In the genomic region with DNA sequence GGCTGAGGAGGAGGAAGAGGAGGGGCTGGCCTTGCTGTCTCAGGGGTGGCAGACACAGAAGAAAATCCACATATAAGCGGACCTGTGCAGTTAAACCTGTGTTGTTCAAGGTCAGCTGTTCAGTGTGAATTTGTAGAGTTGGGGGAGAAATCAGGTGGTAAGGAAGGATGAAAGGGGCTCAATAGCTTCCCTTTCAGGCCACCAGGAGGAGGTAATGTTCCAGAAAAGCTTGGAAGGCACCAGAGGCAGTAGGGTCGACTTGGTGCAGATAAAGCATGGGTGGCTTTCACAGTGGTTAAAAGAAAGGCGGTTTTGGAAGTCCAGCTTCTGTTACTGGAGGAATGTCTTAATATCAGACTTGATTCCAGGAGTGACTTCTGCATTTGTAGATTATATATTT, we compare ENCODE assay signal across 8 cellular contexts.
DNase-seq lines count a peak whose midpoint lies in the region; ATAC-seq and TF ChIP-seq lines count a peak whose summit lies in the region.

No MANE protein-coding gene starts in this region.

- H3K27ac ChIP-seq in HL-60 (replicated peaks) (no peak overlapping the region), caudate nucleus (ENCODE audit: low read depth, low read length) (no peak overlapping the region), substantia nigra (ENCODE audit: low read depth, low read length, poor library complexity, severe bottlenecking) (no peak overlapping the region)

- H3K27me3 ChIP-seq in HL-60 (ENCODE audit: insufficient read depth, poor library complexity, severe bottlenecking): no peaks in the 10 kb centered on the region

- DNase-seq in GM03348 (ENCODE audit: low spot score) (peak; percentile 69), HL-60 (ENCODE audit: low read depth in 1 of 2, low spot score in 1 of 2) (peak in 1 of 2 experiments; percentile 5), RPMI8226 (peak; percentile 12), kidney tubule cell (ENCODE audit: low spot score) (peak; percentile 40), pons (ENCODE audit: low spot score) (no peak), caudate nucleus (lab: John Stamatoyannopoulos, UW) (no peak), substantia nigra (lab: John Stamatoyannopoulos, UW) (no peak)

- TF ChIP-seq CTCF in HL-60 (IDR thresholded peaks at IDR 0.05; ENCODE audit: insufficient read depth, low read length): peak; percentile 39

- no peak for ATAC-seq in HG03135 (IDR thresholded peaks at IDR 0.05; ENCODE audit: unreplicated experiment)

- no peak overlapping the region for H3K4me3 ChIP-seq in HL-60 (replicated peaks; ENCODE audit: insufficient read depth, low read length)

Comparison
In these comparisons a context has a peak if more than half of its experiments do, and no peak if none do; other contexts are left out.
1. DNase-seq: peak in GM03348 (single experiment), RPMI8226 (single experiment) and kidney tubule cell (single experiment); none in pons (single experiment), caudate nucleus (0 of 61) and substantia nigra (0 of 49).